ENCODE assay signal across 1 cellular context in the genomic region with DNA sequence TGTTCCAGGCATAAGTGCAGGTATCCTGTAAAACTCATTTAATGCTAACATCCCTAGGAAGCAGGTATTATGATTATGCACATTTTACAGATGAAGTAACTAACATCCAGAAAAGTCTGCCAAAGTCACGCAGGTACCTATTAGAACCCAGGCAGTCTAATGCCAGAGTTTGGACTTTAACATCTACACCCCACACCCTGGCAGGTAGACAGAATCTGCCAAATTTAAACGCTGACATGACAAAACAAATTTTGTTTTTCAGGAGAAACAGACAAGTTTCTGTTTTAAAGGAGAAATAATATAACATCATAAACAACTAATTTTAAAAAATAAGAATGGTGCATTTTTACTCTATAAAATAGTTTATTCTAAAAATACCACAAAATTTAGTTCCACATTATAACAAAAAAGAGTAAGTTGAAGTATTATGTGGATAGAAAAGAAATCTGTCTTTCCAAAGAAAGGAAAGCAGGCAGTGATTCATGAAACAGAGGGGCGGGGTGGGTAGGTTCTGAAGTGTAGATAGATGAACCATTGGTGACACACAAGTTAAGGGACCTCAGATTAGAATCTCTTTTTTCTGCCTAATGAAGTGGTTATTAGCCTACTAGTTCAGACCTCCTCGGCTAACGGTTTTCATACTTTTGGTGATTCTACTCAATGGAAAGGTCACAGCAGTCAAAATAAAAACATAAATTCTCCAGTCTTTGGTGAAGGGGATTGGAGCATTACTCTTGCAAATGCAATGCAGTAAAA.
A peak's percentile ranks its signal among the peaks of the same experiment; 100 is the strongest.
TF ChIP-seq lines count a peak whose summit lies in the region.

No MANE protein-coding gene starts in this region.

TF ChIP-seq in H1, 55 proteins besides CTCF, POLR2A, EP300 and RAD21:
- TF ChIP-seq MAFK (IDR thresholded peaks at IDR 0.05; ENCODE audit: low read depth, low read length), result peak; percentile 84
- no peak for TF ChIP-seq JUN (IDR thresholded peaks at IDR 0.05; ENCODE audit: low read depth, low read length)
